8 cellular contexts compared by ENCODE assay signal in the genomic region with DNA sequence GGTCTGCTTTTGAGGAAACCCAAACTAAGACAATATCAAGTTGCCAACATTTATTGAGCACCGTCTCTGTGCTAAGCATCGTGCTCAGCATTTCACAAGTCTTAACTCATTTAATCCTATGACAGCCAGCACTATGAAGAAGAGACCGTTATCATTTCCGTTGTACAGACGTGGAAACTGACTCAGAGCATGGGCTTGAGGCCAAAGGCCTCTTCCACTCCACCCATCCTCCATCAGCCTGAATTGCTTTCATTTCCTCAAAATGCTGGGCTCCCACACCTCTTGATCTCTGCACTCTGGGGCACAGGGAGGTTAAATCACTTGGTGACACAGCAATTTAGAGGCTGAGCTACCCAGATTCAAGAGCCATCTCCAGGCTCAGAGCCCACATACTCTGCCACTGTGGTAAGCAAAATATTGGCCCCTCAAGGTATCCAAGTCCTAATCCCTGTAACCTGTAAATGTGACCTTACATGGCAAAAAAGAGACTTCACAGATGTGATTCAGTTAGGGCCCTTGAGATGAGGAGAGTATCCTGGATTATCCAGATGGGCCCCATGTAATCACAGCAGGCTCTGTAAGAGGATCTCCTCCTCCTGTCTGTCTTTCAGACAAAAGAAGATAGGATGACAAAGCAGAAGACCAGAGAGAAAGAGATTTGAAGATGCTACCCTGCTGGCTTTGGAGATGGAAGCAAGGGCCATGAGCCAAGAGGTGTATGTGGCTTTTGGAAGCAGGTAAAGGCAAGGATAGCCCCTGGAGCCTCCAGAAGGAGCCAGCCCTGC. TPM values are rescaled to one million over a fixed set of nuclear protein-coding genes. Genes with fewer than 3 reads are reported as not detected.
DNase-seq lines count a peak whose midpoint lies in the region; ATAC-seq, FAIRE-seq and TF ChIP-seq lines count a peak whose summit lies in the region.

No MANE protein-coding gene starts in this region.

- H2AFZ ChIP-seq in H1 (ENCODE audit: low read length): 0 out of 2 replicates have a peak overlapping the region, but pooled peaks have one; percentile 29

- H3K4me3 ChIP-seq in H1 (ENCODE audit: extremely low read depth in 1 of 4, insufficient read depth in 2 of 4, low read depth in 3 of 4, low read length in 4 of 4) (no peak overlapping the region), upper lobe of right lung (no peak overlapping the region)

- H3K27ac Mint-ChIP-seq in nephron progenitor cell (peak overlapping the region; percentile 51), WTC11 (no peak overlapping the region)

- H3K79me1 ChIP-seq in H1 (ENCODE audit: low read depth, low read length): no peaks in the 10 kb centered on the region

- no peaks in the 10 kb centered on the region for H3K9me3 Mint-ChIP-seq in nephron progenitor cell
- H3K9me3 Mint-ChIP-seq in WTC11: no peaks in the 10 kb centered on the region

- peaks cover 4% of the 10 kb centered on the region for H3K27me3 Mint-ChIP-seq in nephron progenitor cell (ENCODE audit: low read depth, poor library complexity)
- H3K27me3 Mint-ChIP-seq in WTC11 (ENCODE audit: low read depth): no peaks in the 10 kb centered on the region

- H2BK5ac ChIP-seq in H1 (ENCODE audit: low read depth, low read length): no peak overlapping the region

- H3K4ac ChIP-seq in H1 (replicated peaks; ENCODE audit: insufficient read length, low read depth, low read length): no peak overlapping the region

- H3K4me2 ChIP-seq in H1 (ENCODE audit: insufficient read depth in 1 of 2, low read depth in 2 of 2, low read length in 2 of 2): no peak overlapping the region

- H3K4me3 Mint-ChIP-seq in nephron progenitor cell (no peak overlapping the region), WTC11 (no peak overlapping the region)

- in situ Hi-C loops in KBM-7 (cut with MboI; ENCODE audit: low pct_unique_long_range_greater_than_20kb, low sequenced_read_pairs): no loop called here

- FAIRE-seq in H1 (lab: Jason Lieb, UNC): no peak

- TF ChIP-seq POLR2A in H1 (IDR thresholded peaks at IDR 0.05; ENCODE audit: control extremely low read depth in 1 of 2, low read depth in 2 of 2, low read length in 2 of 2): no peak

- H2BK120ac ChIP-seq in H1 (replicated peaks; ENCODE audit: low read depth, low read length): no peak overlapping the region

- no peaks in the 10 kb centered on the region for H3K23me2 ChIP-seq in H1 (ENCODE audit: low read depth, low read length)

- WGBS in H1 (ENCODE audit: extremely low coverage in 1 of 2, insufficient coverage in 1 of 2, insufficient read length in 1 of 2, insufficient replicate concordance in 2 of 2, low coverage in 1 of 2, low lambda C conversion rate in 2 of 2, missing lambda C conversion rate in 1 of 2), 2 experiments: 96% methylated on average over 5 of the region's 5 CpGs; no CpG with 5 or more reads in 1 of the 2 experiments

- H3K27ac ChIP-seq in VCaP (peak overlapping the region; percentile 53; the same call in 1 of the 2 replicates), H1 (ENCODE audit: low read depth, low read length) (no peak overlapping the region), upper lobe of right lung (peak overlapping the region; percentile 8)

- H3K14ac ChIP-seq in H1 (ENCODE audit: insufficient read length): no peak overlapping the region

- peak; percentile 96 for ATAC-seq in GM21717 (IDR thresholded peaks at IDR 0.05; ENCODE audit: unreplicated experiment)
- peak; percentile 94 for ATAC-seq in upper lobe of right lung
- ATAC-seq in WTC11: no peak; the same call in 1 of the 2 replicates

- no peak overlapping the region for H3K56ac ChIP-seq in H1 (replicated peaks; ENCODE audit: insufficient read length, low read depth, low read length)

- no peak overlapping the region for H2BK15ac ChIP-seq in H1 (ENCODE audit: low read length)

- no peak for TF ChIP-seq EP300 in H1 (IDR thresholded peaks at IDR 0.05; ENCODE audit: borderline replicate concordance in 1 of 2, low read depth in 2 of 2, low read length in 2 of 2)

- H3K4me1 ChIP-seq in H1 (replicated peaks in 1 of 4; ENCODE audit: control insufficient read depth in 3 of 4, insufficient read depth in 4 of 4, low read length in 3 of 4): no peaks in the 10 kb centered on the region
- peaks cover 18% of the 10 kb centered on the region for H3K4me1 ChIP-seq in upper lobe of right lung

- no peak overlapping the region for H2AK5ac ChIP-seq in H1 (ENCODE audit: low read depth, low read length)

- TF ChIP-seq RAD21 in H1 (IDR thresholded peaks at IDR 0.05 in 1 of 2, conservative IDR thresholded peaks at IDR 0.05 in 1 of 2; ENCODE audit: low read depth in 2 of 2, low read length in 2 of 2): no peak

- no peaks in the 10 kb centered on the region for H3K9me3 ChIP-seq in H1 (ENCODE audit: insufficient read depth in 2 of 2, low read depth in 1 of 2, low read length in 1 of 2)
- no peaks in the 10 kb centered on the region for H3K9me3 ChIP-seq in upper lobe of right lung

- H3K27me3 ChIP-seq in H1 (replicated peaks in 1 of 4; ENCODE audit: control insufficient read depth in 3 of 4, extremely low read depth in 1 of 4, insufficient read depth in 3 of 4, low read length in 3 of 4) (no peaks in the 10 kb centered on the region; a peak in 1 of 7 replicates), upper lobe of right lung (no peaks in the 10 kb centered on the region)

- no peak overlapping the region for H3K23ac ChIP-seq in H1 (ENCODE audit: insufficient read length)

- POLR2A ChIA-PET in H1 (lab: Charles Lee; ENCODE audit: partially characterized antibody) (interaction anchor here (2.0 kb wide), 1 partner anchor 25 kb away, joined by 5 read pairs; the partner anchor contains the start of gene FLNB), WTC11 (lab: Charles Lee) (no interaction called here)

- no peaks in the 10 kb centered on the region for H3K79me2 ChIP-seq in H1 (ENCODE audit: control insufficient read depth in 1 of 2, insufficient read depth in 2 of 2, low read length in 2 of 2)

- no peak overlapping the region for H2BK20ac ChIP-seq in H1 (ENCODE audit: low read length)

- TF ChIP-seq CTCF in VCaP (conservative IDR thresholded peaks at IDR 0.05): no peak
- no peak for TF ChIP-seq CTCF in H1 (IDR thresholded peaks at IDR 0.05; ENCODE audit: control extremely low read depth in 1 of 3, insufficient read depth in 1 of 3, low read depth in 1 of 3, low read length in 3 of 3)
- no peak for TF ChIP-seq CTCF in nephron progenitor cell (IDR thresholded peaks at IDR 0.05)
- no peak for TF ChIP-seq CTCF in upper lobe of right lung (IDR thresholded peaks at IDR 0.05)
- no peak for TF ChIP-seq CTCF in WTC11 (IDR thresholded peaks at IDR 0.05)

- peaks cover 40% of the 10 kb centered on the region for H3K4me1 Mint-ChIP-seq in nephron progenitor cell
- peaks cover 4% of the 10 kb centered on the region; the same call in 1 of the 2 replicates for H3K4me1 Mint-ChIP-seq in WTC11

- H3K36me3 Mint-ChIP-seq in nephron progenitor cell (ENCODE audit: low read depth) (no peaks in the 10 kb centered on the region), WTC11 (no peaks in the 10 kb centered on the region)

- no peak overlapping the region for H4K5ac ChIP-seq in H1 (ENCODE audit: insufficient read length, low read depth, low read length)

- peak; percentile 96 for DNase-seq in ELR (ENCODE audit: low read depth)
- DNase-seq in KBM-7: peak; percentile 93
- no peak for DNase-seq in H1 (ENCODE audit: low read depth in 1 of 2, low spot score in 2 of 2)
- no peak for DNase-seq in nephron progenitor cell
- DNase-seq in upper lobe of right lung: no peak
- no peak for DNase-seq in WTC11 (ENCODE audit: low spot score)

- no peak overlapping the region for H3K9ac ChIP-seq in H1 (replicated peaks in 1 of 4; ENCODE audit: extremely low read depth in 1 of 4, low read depth in 3 of 4, low read length in 3 of 4)

- no peaks in the 10 kb centered on the region for H4K20me1 ChIP-seq in H1 (replicated peaks in 1 of 2; ENCODE audit: control insufficient read depth in 1 of 2, insufficient read depth in 2 of 2, low read length in 2 of 2)

- H2BK12ac ChIP-seq in H1 (ENCODE audit: low read depth, low read length): no peak overlapping the region

- intact Hi-C loops in upper lobe of right lung (cut with DNase I): no loop called here

- H3K36me3 ChIP-seq in H1 (ENCODE audit: control insufficient read depth in 2 of 4, insufficient read depth in 4 of 4, low read length in 3 of 4) (no peaks in the 10 kb centered on the region), upper lobe of right lung (no peaks in the 10 kb centered on the region)

- H3K18ac ChIP-seq in H1 (ENCODE audit: extremely low read depth, low read length): no peak overlapping the region

- CTCF ChIA-PET in H1 (lab: Charles Lee; ENCODE audit: partially characterized antibody): interaction anchor here (0.6 to 2.8 kb wide), 2 partner anchors 24 to 206 kb away, joined by 4 to 11 read pairs; partner anchors contain the start of gene FLNB
- CTCF ChIA-PET in WTC11 (lab: Charles Lee): interaction anchor here (0.8 kb wide), 1 partner anchor 183 kb away, joined by 3 read pairs; no protein-coding TSS in a partner anchor

- H4K8ac ChIP-seq in H1 (ENCODE audit: extremely low read depth, insufficient read depth, low read length): no peak overlapping the region

- no peak overlapping the region for H4K91ac ChIP-seq in H1 (replicated peaks; ENCODE audit: insufficient read length, low read length)

TF ChIP-seq in H1, 55 proteins besides CTCF, POLR2A, EP300 and RAD21 (continues in another document):
- TF ChIP-seq NANOG (IDR thresholded peaks at IDR 0.05; ENCODE audit: insufficient read depth, low read depth, low read length, poor library complexity, severe bottlenecking) (no peak), POLR2AphosphoS5 (IDR thresholded peaks at IDR 0.05; ENCODE audit: low read depth, low read length) (no peak), SP2 (IDR thresholded peaks at IDR 0.05; ENCODE audit: low read length) (no peak), SP1 (IDR thresholded peaks at IDR 0.05; ENCODE audit: low read depth, low read length) (no peak)

TF ChIP-seq in WTC11, 78 proteins besides CTCF, POLR2A, EP300 and RAD21 (continues in another document):
- TF ChIP-seq NFYB (CRISPR knock-in tag; conservative IDR thresholded peaks at IDR 0.05; ENCODE audit: low read depth) (no peak), NR1H2 (CRISPR knock-in tag; IDR thresholded peaks at IDR 0.05) (no peak)

RNA-seq across cellular contexts. Expression of gene FLNB, which starts 24.3 kb away (rescaled TPM):
- 118 and 122 TPM in 2 replicates for total RNA-seq in H1 (2021; fragmentation: NEBNext Ultra II Directional; extraction: Animal tissue kit (Norgen Biotek cat#: 25700))
- polyA plus RNA-seq in H1 (2011; rRNA removed): 72.2 and 72.3 TPM in 2 replicates
- polyA plus RNA-seq in H1 (2011; cell fraction: cytosol; rRNA removed): 53.0 TPM
- polyA plus RNA-seq in H1 (2011; cell fraction: nucleus; rRNA removed): 599 TPM
- polyA plus RNA-seq in H1 (2012, experiment 1 of 2): 82.4 to 123 TPM (median 108 TPM) in 4 replicates
- polyA plus RNA-seq in H1 (2012, experiment 2 of 2): 47.2 TPM
- 96.1 TPM for polyA plus RNA-seq in H1 (2013, experiment 1 of 2)
- polyA plus RNA-seq in H1 (2013, experiment 2 of 2): 85.9 TPM
- polyA minus RNA-seq in H1 (2011; rRNA and poly(A)+ RNA removed): 249 and 262 TPM in 2 replicates
- 121 TPM for polyA minus RNA-seq in H1 (2011; cell fraction: cytosol; rRNA and poly(A)+ RNA removed)
- 391 TPM for polyA minus RNA-seq in H1 (2011; cell fraction: nucleus; rRNA and poly(A)+ RNA removed)
- total RNA-seq in upper lobe of right lung (115 TPM), WTC11 (2021) (107 to 127 TPM (median 107 TPM) in 3 replicates)

Comparison
In these comparisons a context has a peak if more than half of its experiments do, and no peak if none do; other contexts are left out.
1. DNase-seq: peak in ELR (single experiment) and KBM-7 (single experiment); none in H1 (0 of 2), nephron progenitor cell (single experiment), upper lobe of right lung (single experiment) and WTC11 (single experiment).